9 cellular contexts compared by ENCODE assay signal in genomic region chr17:74373838-74374606, GRCh38. TPM values are rescaled to one million over a fixed set of nuclear protein-coding genes. Genes with fewer than 3 reads are reported as not detected.
DNase-seq lines count a peak whose midpoint lies in the region; ATAC-seq, FAIRE-seq and TF ChIP-seq lines count a peak whose summit lies in the region.
"Had no signal": no experiment of that assay in that cellular context is flagged by ENCODE, and none has a peak within 500 bp of the region (broad histone marks: within the 10 kb centered on the region; RNA-seq: fewer than 3 reads in every experiment).

No MANE protein-coding gene starts in this region.

- peaks cover 3% of the 10 kb centered on the region for H3K27me3 Mint-ChIP-seq in activated T-helper 17 cell treated with anti-CD3 and anti-CD28 coated beads, Interleukin-2, amount 50 U/mL, for 72 hours

- H3K9me3 ChIP-seq in Peyer's patch = no peaks in the 10 kb centered on the region

- TF ChIP-seq CTCF in Peyer's patch (IDR thresholded peaks at IDR 0.05) = no peak

- DNase-seq in NCI-H146 (lab: John Stamatoyannopoulos, UW) = peak; percentile 66
- DNase-seq in Peyer's patch = peak in 2 of 3 donors; percentile 67 to 82
- DNase-seq in substantia nigra (lab: John Stamatoyannopoulos, UW) = peak in 43 of 49 donors; percentile 19 to 92 (median 72)
- no peak for DNase-seq in kidney tubule cell (ENCODE audit: low spot score)
- DNase-seq: stimulated activated CD4-positive, alpha-beta T cell treated with anti-CD3 and anti-CD28 coated beads, Interleukin-2, amount 100 ng/mL, for 24 hours had no signal

- H3K27ac ChIP-seq in Peyer's patch (peak overlapping the region in 1 of 4 donors; percentile 22), substantia nigra (ENCODE audit: low read depth, low read length, poor library complexity, severe bottlenecking) (peak overlapping the region; percentile 95)

- peaks cover 0 to 13% (median under 1%) of the 10 kb centered on the region in 4 donors for H3K4me1 ChIP-seq in Peyer's patch

- H3K4me3 Mint-ChIP-seq in activated T-helper 17 cell treated with anti-CD3 and anti-CD28 coated beads, Interleukin-2, amount 50 U/mL, for 72 hours = no peak overlapping the region
- H3K4me3 Mint-ChIP-seq: neural crest cell had no signal

- TF ChIP-seq POLR2A in Peyer's patch (IDR thresholded peaks at IDR 0.05) = no peak

- no peaks in the 10 kb centered on the region for H3K4me1 Mint-ChIP-seq in activated T-helper 17 cell treated with anti-CD3 and anti-CD28 coated beads, Interleukin-2, amount 50 U/mL, for 72 hours

- no peaks in the 10 kb centered on the region for H3K36me3 ChIP-seq in Peyer's patch

- no peaks in the 10 kb centered on the region for H3K9me3 Mint-ChIP-seq in activated T-helper 17 cell treated with anti-CD3 and anti-CD28 coated beads, Interleukin-2, amount 50 U/mL, for 72 hours
- H3K9me3 Mint-ChIP-seq: neural crest cell had no signal

- H3K27me3 ChIP-seq in Peyer's patch = no peaks in the 10 kb centered on the region

- H3K27ac Mint-ChIP-seq in activated T-helper 17 cell treated with anti-CD3 and anti-CD28 coated beads, Interleukin-2, amount 50 U/mL, for 72 hours = no peak overlapping the region

- no peak for ATAC-seq in GM18909 (IDR thresholded peaks at IDR 0.05; ENCODE audit: poor library complexity, unreplicated experiment)
- no peak for ATAC-seq in activated T-helper 17 cell treated with anti-CD3 and anti-CD28 coated beads, Interleukin-2, amount 50 U/mL, for 72 hours (replicated peaks)

- FAIRE-seq in islet of Langerhans (lab: Jason Lieb, UNC) = peak; percentile 55

- no peak overlapping the region for H3K4me3 ChIP-seq in Peyer's patch

- H3K36me3 Mint-ChIP-seq in activated T-helper 17 cell treated with anti-CD3 and anti-CD28 coated beads, Interleukin-2, amount 50 U/mL, for 72 hours (ENCODE audit: low read depth) = no peaks in the 10 kb centered on the region

RNA-seq across cellular contexts. Expression of gene GPR142, which starts 6.7 kb away (rescaled TPM):
- total RNA-seq in Peyer's patch = 1 to 10 TPM in 1 of 4 donors, under 1 TPM in 2, not detected in 1; 0.53 to 1.1 (median 0.85) TPM
- total RNA-seq in activated T-helper 17 cell treated with anti-CD3 and anti-CD28 coated beads, Interleukin-2, amount 50 U/mL, for 72 hours = not detected

RNA-seq across cellular contexts. Expression of gene BTBD17, which starts 12.4 kb away (rescaled TPM):
- not detected for total RNA-seq in Peyer's patch
- not detected for total RNA-seq in activated T-helper 17 cell treated with anti-CD3 and anti-CD28 coated beads, Interleukin-2, amount 50 U/mL, for 72 hours

RNA-seq across cellular contexts. Expression of gene KIF19, which starts 48.0 kb away (rescaled TPM):
- 10 to 100 TPM in 1 of 4 donors, 1 to 10 TPM in 3; 2.1 to 31.4 (median 8.6) TPM for total RNA-seq in Peyer's patch
- total RNA-seq in activated T-helper 17 cell treated with anti-CD3 and anti-CD28 coated beads, Interleukin-2, amount 50 U/mL, for 72 hours = under 1 TPM; 0.11 to 0.53 TPM

RNA-seq across cellular contexts. Expression of gene GPRC5C, which starts 57.9 kb away (rescaled TPM):
- 100 to 1,000 TPM in 2 of 4 donors, 10 to 100 TPM in 2; 61.1 to 173 (median 107) TPM for total RNA-seq in Peyer's patch
- 1 to 10 TPM in 1 of 2 donors, not detected in 1; 5.0 TPM for total RNA-seq in activated T-helper 17 cell treated with anti-CD3 and anti-CD28 coated beads, Interleukin-2, amount 50 U/mL, for 72 hours
